ENCODE assay signal across 14 cellular contexts in the genomic region with DNA sequence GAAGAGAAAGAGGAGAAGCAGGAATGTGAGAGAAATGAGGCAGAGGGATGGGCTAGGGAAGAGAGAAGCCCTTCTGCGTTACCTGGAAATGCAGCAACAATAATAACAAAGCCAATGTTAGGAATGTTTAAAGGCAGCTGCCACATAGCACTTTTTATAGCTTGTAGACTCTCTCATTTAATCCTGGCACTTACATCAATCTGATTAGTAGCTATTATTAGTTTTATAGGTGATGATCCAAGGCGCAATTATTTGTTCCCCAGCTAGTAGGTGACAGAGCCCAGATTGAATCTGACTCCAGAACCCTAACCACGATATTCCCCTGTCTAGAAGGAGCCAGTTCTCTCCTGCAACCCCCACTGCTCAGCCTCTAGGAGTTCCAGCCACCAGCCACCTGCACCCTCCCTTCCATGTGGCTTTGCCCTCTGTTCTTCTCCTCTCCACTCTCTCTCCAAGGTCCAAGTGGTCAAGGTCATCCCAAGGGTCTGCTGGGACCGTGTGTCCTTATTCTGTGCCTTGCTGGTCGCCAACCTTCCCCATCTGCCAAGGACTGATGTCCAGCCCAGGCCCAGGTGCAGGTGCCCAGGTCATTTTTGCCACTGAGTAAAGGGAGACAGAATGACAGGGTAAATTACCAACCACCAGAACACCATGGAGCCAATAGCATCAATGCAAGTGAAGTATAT. TPM values are rescaled to one million over a fixed set of nuclear protein-coding genes. Genes with fewer than 3 reads are reported as not detected.
DNase-seq lines count a peak whose midpoint lies in the region; ATAC-seq and TF ChIP-seq lines count a peak whose summit lies in the region.
"Had no signal": no experiment of that assay in that cellular context is flagged by ENCODE, and none has a peak within 500 bp of the region (broad histone marks: within the 10 kb centered on the region; RNA-seq: fewer than 3 reads in every experiment).

No MANE protein-coding gene starts in this region.

- no peaks in the 10 kb centered on the region for H3K79me2 ChIP-seq in H9 (ENCODE audit: insufficient read depth, low read length)
- no peaks in the 10 kb centered on the region for H3K79me2 ChIP-seq in neural cell (replicated peaks; ENCODE audit: insufficient read depth, low read length)

- no peak overlapping the region for H2BK120ac ChIP-seq in H9 (ENCODE audit: low read depth, low read length, poor library complexity, severe bottlenecking)

- no peak overlapping the region for H3T11ph ChIP-seq in H9 (ENCODE audit: low read length)

- H3K27ac ChIP-seq in A673 (ENCODE audit: low read depth, low read length, poor library complexity, severe bottlenecking) = no peak overlapping the region
- H3K27ac ChIP-seq in H9 (ENCODE audit: insufficient read length, low read depth, low read length) = no peak overlapping the region
- H3K27ac ChIP-seq in VCaP = peak overlapping the region; percentile 45; the same call in 1 of the 2 replicates
- peak overlapping the region; percentile 15 for H3K27ac ChIP-seq in neural cell (ENCODE audit: low read length)
- H3K27ac ChIP-seq: epithelial cell of prostate, HL-60, SK-N-MC had no signal

- no peak overlapping the region for H4K91ac ChIP-seq in H9 (ENCODE audit: insufficient read length, low read depth, low read length)

- no peak overlapping the region for H3K18ac ChIP-seq in H9 (ENCODE audit: insufficient read length, low read depth, low read length)

- no peaks in the 10 kb centered on the region for H3K36me3 ChIP-seq in A673 (ENCODE audit: insufficient read depth, low read length, poor library complexity, severe bottlenecking)
- no peaks in the 10 kb centered on the region for H3K36me3 ChIP-seq in neural cell (ENCODE audit: insufficient read depth, low read length)
- H3K36me3 ChIP-seq: WERI-Rb-1 had no signal

- TF ChIP-seq EP300 in neural cell (conservative IDR thresholded peaks at IDR 0.05; ENCODE audit: poor library complexity, severe bottlenecking) = no peak

- no peak overlapping the region for H2BK5ac ChIP-seq in H9 (ENCODE audit: insufficient read length, low read length)

- no peak overlapping the region for H3K4me3 ChIP-seq in A673 (ENCODE audit: low read depth, low read length, poor library complexity, severe bottlenecking)
- H3K4me3 ChIP-seq in neural cell (ENCODE audit: low read length) = no peak overlapping the region
- H3K4me3 ChIP-seq: SK-N-MC had no signal

- DNase-seq in A673 (ENCODE audit: low spot score) (no peak), H9 (no peak), glomerular visceral epithelial cell (ENCODE audit: extremely low spot score) (no peak), amygdala (lab: John Stamatoyannopoulos, UW) (no peak)
- DNase-seq: activated gamma-delta T cell had no signal

- no CpG with 5 or more reads among the region's 5 CpGs for WGBS in H9 (ENCODE audit: extremely low coverage, insufficient read length, low lambda C conversion rate)

- no peak overlapping the region for H4K8ac ChIP-seq in H9 (replicated peaks; ENCODE audit: insufficient read length, low read depth, low read length)

- ATAC-seq in GM21526 (IDR thresholded peaks at IDR 0.05; ENCODE audit: low FRiP score, unreplicated experiment) = no peak

- no peak for TF ChIP-seq RAD21 in neural cell (conservative IDR thresholded peaks at IDR 0.05)

- no peaks in the 10 kb centered on the region for H3K79me1 ChIP-seq in H9 (ENCODE audit: insufficient read depth, low read depth, low read length, poor library complexity, severe bottlenecking)

- peaks cover 0 to 3% of the 10 kb centered on the region in 2 experiments; a peak in 1 of 5 replicates for H3K9me3 Mint-ChIP-seq in H9
- H3K9me3 Mint-ChIP-seq: memory B cell; stimulated activated effector memory CD8-positive, alpha-beta T cell treated with anti-CD3 and anti-CD28 coated beads, Interleukin-12 subunit alpha, Interleukin-12 subunit beta, amount 100 ng/mL, for 72 hours had no signal

- H3K9me2 ChIP-seq in neural cell (ENCODE audit: insufficient read depth, low read length) = no peaks in the 10 kb centered on the region

- H3F3A ChIP-seq in neural cell (ENCODE audit: insufficient read depth, low read length, poor library complexity, severe bottlenecking) = no peaks in the 10 kb centered on the region

- H3K27ac Mint-ChIP-seq in H9 = peak overlapping the region in 1 of 3 experiments; percentile 25; a peak in 1 of 7 replicates
- H3K27ac Mint-ChIP-seq: memory B cell; stimulated activated effector memory CD8-positive, alpha-beta T cell treated with anti-CD3 and anti-CD28 coated beads, Interleukin-12 subunit alpha, Interleukin-12 subunit beta, amount 100 ng/mL, for 72 hours had no signal

- H3K14ac ChIP-seq in H9 (ENCODE audit: insufficient read depth, low read length) = no peak overlapping the region

- H3K9ac ChIP-seq in H9 (ENCODE audit: extremely low read depth, insufficient read length, low read length) = no peak overlapping the region
- peak overlapping the region; percentile 35 for H3K9ac ChIP-seq in neural cell (ENCODE audit: low read length)

- 0 out of 2 replicates have a peak overlapping the region, but pooled peaks have one; percentile 58 for H2BK15ac ChIP-seq in H9 (ENCODE audit: low read depth, low read length)

- H3K4me3 Mint-ChIP-seq in H9 = no peak overlapping the region; a peak in 1 of 5 replicates
- H3K4me3 Mint-ChIP-seq: memory B cell; stimulated activated effector memory CD8-positive, alpha-beta T cell treated with anti-CD3 and anti-CD28 coated beads, Interleukin-12 subunit alpha, Interleukin-12 subunit beta, amount 100 ng/mL, for 72 hours had no signal

- H2BK20ac ChIP-seq in H9 (ENCODE audit: low read depth, low read length, poor library complexity, severe bottlenecking) = no peak overlapping the region

- H3K9me3 ChIP-seq in A673 (ENCODE audit: low read depth, low read length, poor library complexity, severe bottlenecking) = no peaks in the 10 kb centered on the region
- H3K9me3 ChIP-seq in H9 (ENCODE audit: control insufficient read depth, low read depth, low read length) = no peaks in the 10 kb centered on the region
- no peaks in the 10 kb centered on the region for H3K9me3 ChIP-seq in neural cell (ENCODE audit: low read length)

- no peaks in the 10 kb centered on the region for H3K27me3 ChIP-seq in A673 (replicated peaks; ENCODE audit: insufficient read depth, low read depth, low read length, poor library complexity)
- no peaks in the 10 kb centered on the region for H3K27me3 ChIP-seq in H9 (ENCODE audit: insufficient read depth, low read length)
- H3K27me3 ChIP-seq in neural cell (ENCODE audit: insufficient read depth, low read depth, low read length) = no peaks in the 10 kb centered on the region

- no peak overlapping the region for H3K56ac ChIP-seq in H9 (ENCODE audit: insufficient read length, low read depth, low read length)

- peaks cover 20 to 28% of the 10 kb centered on the region in 2 experiments for H3K4me1 Mint-ChIP-seq in H9
- H3K4me1 Mint-ChIP-seq: stimulated activated effector memory CD8-positive, alpha-beta T cell treated with anti-CD3 and anti-CD28 coated beads, Interleukin-12 subunit alpha, Interleukin-12 subunit beta, amount 100 ng/mL, for 72 hours had no signal

- H3K4me2 ChIP-seq in H9 (ENCODE audit: insufficient read depth, insufficient read length, low read length) (no peak overlapping the region), neural cell (ENCODE audit: low read length) (no peak overlapping the region)

- no peak overlapping the region for H2AFZ ChIP-seq in H9 (ENCODE audit: low read length)
- H2AFZ ChIP-seq in neural cell (ENCODE audit: low read depth, low read length) = no peak overlapping the region

- CTCF ChIA-PET in A673 (lab: Charles Lee) = interaction anchor here (0.6 to 3.9 kb wide), 7 partner anchors 35 to 198 kb away, joined by 3 to 82 read pairs (median 7); no protein-coding TSS in a partner anchor

- H3K23ac ChIP-seq in H9 (ENCODE audit: insufficient read length, low read depth, low read length) = no peak overlapping the region

- TF ChIP-seq CTCF in A673 (conservative IDR thresholded peaks at IDR 0.05; ENCODE audit: low read depth, low read length) (0 out of 2 replicates have a peak, but pooled peaks have one; percentile 4), H9 (conservative IDR thresholded peaks at IDR 0.05) (no peak), VCaP (conservative IDR thresholded peaks at IDR 0.05) (peak; percentile 37), neural cell (IDR thresholded peaks at IDR 0.05; ENCODE audit: poor library complexity, severe bottlenecking) (peak; percentile 7)

- intact Hi-C loops in A673 (cut with micrococcal nuclease; ENCODE audit: unreplicated experiment) = loop anchor here (1.0 kb wide), 1 partner anchor 155 kb away; no protein-coding TSS in a partner anchor

- H3K23me2 ChIP-seq in H9 (ENCODE audit: insufficient read length, low read depth, low read length, poor library complexity, severe bottlenecking) = no peaks in the 10 kb centered on the region

- no TSS peak for BruUV-seq in A673 (replicated peaks; lab: Mats Ljungman, UMichigan)

- H4K20me1 ChIP-seq in H9 (ENCODE audit: control insufficient read depth, insufficient read depth, insufficient read length) (no peaks in the 10 kb centered on the region), neural cell (ENCODE audit: insufficient read depth) (no peaks in the 10 kb centered on the region)

- H3K27me3 Mint-ChIP-seq in H9 (ENCODE audit: low read depth) = peaks cover 1% of the 10 kb centered on the region; the same call in 1 of the 2 replicates

- H3K4me1 ChIP-seq in A673 (ENCODE audit: insufficient read depth, low read length, poor library complexity, severe bottlenecking) = no peaks in the 10 kb centered on the region
- H3K4me1 ChIP-seq in H9 (ENCODE audit: insufficient read depth, low read length) = peaks cover 3% of the 10 kb centered on the region; the same call in 1 of the 2 replicates

- peak overlapping the region; percentile 27 for H2BK12ac ChIP-seq in H9 (ENCODE audit: insufficient read length, low read depth, low read length)

- POLR2A ChIA-PET in A673 (lab: Charles Lee; ENCODE audit: low non-redundant PET) = no interaction called here

- no peak overlapping the region for H3K4ac ChIP-seq in H9 (ENCODE audit: low read depth, low read length)

- no peak overlapping the region for H4K5ac ChIP-seq in H9 (ENCODE audit: insufficient read length, low read depth, low read length)

- H3K36me3 Mint-ChIP-seq in H9 (ENCODE audit: insufficient read depth in 1 of 3, low read depth in 3 of 3) = no peaks in the 10 kb centered on the region
- H3K36me3 Mint-ChIP-seq: memory B cell; stimulated activated effector memory CD8-positive, alpha-beta T cell treated with anti-CD3 and anti-CD28 coated beads, Interleukin-12 subunit alpha, Interleukin-12 subunit beta, amount 100 ng/mL, for 72 hours had no signal

- no peak overlapping the region for H2AK5ac ChIP-seq in H9 (ENCODE audit: insufficient read length, low read length)

TF ChIP-seq in neural cell, 6 proteins besides CTCF, POLR2A, EP300 and RAD21 (continues in another document):
- TF ChIP-seq SMC3 (conservative IDR thresholded peaks at IDR 0.05; ENCODE audit: poor library complexity) = peak; percentile 14
- no peak for TF ChIP-seq POLR2AphosphoS5 (IDR thresholded peaks at IDR 0.05)
- no peak for TF ChIP-seq EZH2 (IDR thresholded peaks at IDR 0.05; ENCODE audit: borderline replicate concordance, insufficient read depth, low read length, poor library complexity, severe bottlenecking)

RNA-seq across cellular contexts. Expression of a gene that starts 29.4 kb away (rescaled TPM):
- 24.8 and 31.1 TPM in 2 replicates for total RNA-seq in A673 (2021)
- 22.2 and 23.4 TPM in 2 replicates for total RNA-seq in H9 (2021)
- 36.4 and 36.7 TPM in 2 replicates for polyA plus RNA-seq in neural cell
- 53.6 and 56.4 TPM in 2 replicates for polyA minus RNA-seq in neural cell

RNA-seq across cellular contexts. Expression of a gene that starts 40.1 kb away (rescaled TPM):
- total RNA-seq in A673 (2021) = 51.2 and 55.9 TPM in 2 replicates
- total RNA-seq in H9 (2021) = 59.0 and 60.1 TPM in 2 replicates
- 42.9 and 46.5 TPM in 2 replicates for polyA plus RNA-seq in neural cell
- 97.2 and 123 TPM in 2 replicates for polyA minus RNA-seq in neural cell

Comparison
In these comparisons a context has a peak if more than half of its experiments do, and no peak if none do; other contexts are left out.
1. H3K27ac ChIP-seq: peak in VCaP (single experiment) and neural cell (single experiment); none in A673 (single experiment) and H9 (single experiment).